ENCODE assay signal across 17 cellular contexts in the genomic region with DNA sequence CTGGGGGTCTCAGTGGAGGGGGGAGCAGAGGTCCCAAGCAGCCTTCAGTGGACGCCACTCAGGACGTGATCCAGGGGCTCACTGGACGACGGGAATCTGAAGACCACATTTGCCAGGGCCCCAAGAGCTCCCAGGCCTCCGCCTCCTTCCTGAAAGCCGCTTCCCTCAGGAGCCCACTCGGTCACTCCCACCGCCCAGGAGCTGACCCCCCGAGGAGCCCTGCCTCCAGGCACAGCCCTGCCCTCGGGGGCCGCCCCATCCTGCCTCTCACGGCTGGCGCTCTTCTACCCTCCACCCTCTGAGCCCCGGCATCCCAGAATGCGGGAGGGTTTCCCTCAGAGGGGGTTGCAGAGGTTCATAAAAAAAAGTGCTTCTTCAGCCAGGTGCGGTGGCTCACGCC. TPM values are rescaled to one million over a fixed set of nuclear protein-coding genes. Genes with fewer than 3 reads are reported as not detected.
DNase-seq lines count a peak whose midpoint lies in the region; ATAC-seq and TF ChIP-seq lines count a peak whose summit lies in the region.
"Had no signal": no experiment of that assay in that cellular context is flagged by ENCODE, and none has a peak within 500 bp of the region (broad histone marks: within the 10 kb centered on the region; RNA-seq: fewer than 3 reads in every experiment).

No MANE protein-coding gene starts in this region.

- intact Hi-C loops in heart left ventricle (cut with DNase I) (no loop called here), left cardiac atrium (cut with DNase I) (no loop called here), sigmoid colon (cut with DNase I) (no loop called here)

- peaks cover 5 to 75% (median 45%) of the 10 kb centered on the region in 12 donors for H3K4me1 ChIP-seq in heart left ventricle
- H3K4me1 ChIP-seq in gastroesophageal sphincter: peaks cover 0 to 78% (median 27%) of the 10 kb centered on the region in 3 donors
- peaks cover 0 to 51% (median 29%) of the 10 kb centered on the region in 4 donors for H3K4me1 ChIP-seq in sigmoid colon
- H3K4me1 ChIP-seq: SJSA1 had no signal

- H3K9me3 ChIP-seq in heart left ventricle (no peaks in the 10 kb centered on the region), gastroesophageal sphincter (no peaks in the 10 kb centered on the region), sigmoid colon (no peaks in the 10 kb centered on the region)
- H3K9me3 ChIP-seq: SJSA1 had no signal

- DNase-seq in heart left ventricle: no peak
- no peak for DNase-seq in left cardiac atrium
- no peak for DNase-seq in sigmoid colon
- no peak for DNase-seq in DMS79 treated with DMSO at 0.1 percent for 48 hours (lab: John Stamatoyannopoulos, UW)
- DNase-seq in NCI-H1417 treated with DMSO at 0.1 percent for 48 hours (lab: John Stamatoyannopoulos, UW): no peak
- no peak for DNase-seq in amygdala (lab: John Stamatoyannopoulos, UW)
- no peak for DNase-seq in NCI-H524 treated with DMSO at 0.1 percent for 48 hours (lab: John Stamatoyannopoulos, UW)
- DNase-seq: Calu3; CD8-positive, alpha-beta T cell; DMS53; NCI-H1436; NCI-H2029; NCI-H345; NCI-H526 had no signal

- TF ChIP-seq EP300 in gastroesophageal sphincter (IDR thresholded peaks at IDR 0.05) (no peak), sigmoid colon (IDR thresholded peaks at IDR 0.05) (no peak)

- TF ChIP-seq POLR2A in heart left ventricle (IDR thresholded peaks at IDR 0.05) (no peak), gastroesophageal sphincter (IDR thresholded peaks at IDR 0.05) (no peak), sigmoid colon (IDR thresholded peaks at IDR 0.05) (no peak)

- WGBS in heart left ventricle, 4 donors: 73 to 83% (median 83%) methylated on average over 6 to 17 of the region's 17 CpGs
- no CpG with 5 or more reads among the region's 17 CpGs for WGBS in gastroesophageal sphincter (ENCODE audit: low coverage in 1 of 2), 2 donors
- 94 to 95% methylated on average over 17 of the region's 17 CpGs for WGBS in sigmoid colon, 2 donors

- TF ChIP-seq CTCF in heart left ventricle (IDR thresholded peaks at IDR 0.05) (no peak), gastroesophageal sphincter (IDR thresholded peaks at IDR 0.05) (no peak), sigmoid colon (IDR thresholded peaks at IDR 0.05) (no peak)

- H3K36me3 ChIP-seq in heart left ventricle (peaks cover 0 to 34% (median 8%) of the 10 kb centered on the region in 9 donors), gastroesophageal sphincter (peaks cover 0 to 12% of the 10 kb centered on the region in 2 donors), sigmoid colon (no peaks in the 10 kb centered on the region)
- H3K36me3 ChIP-seq: SJSA1 had no signal

- H3K4me3 ChIP-seq in heart left ventricle (no peak overlapping the region), gastroesophageal sphincter (no peak overlapping the region), sigmoid colon (no peak overlapping the region)
- H3K4me3 ChIP-seq: SJSA1 had no signal

- H3K27me3 ChIP-seq in heart left ventricle: no peaks in the 10 kb centered on the region
- H3K27me3 ChIP-seq in gastroesophageal sphincter: no peaks in the 10 kb centered on the region
- H3K27me3 ChIP-seq in sigmoid colon: no peaks in the 10 kb centered on the region
- H3K27me3 ChIP-seq: SJSA1 had no signal

- H3K27ac ChIP-seq in heart left ventricle (peak overlapping the region in 9 of 12 donors; percentile 82 to 94 (median 86)), gastroesophageal sphincter (peak overlapping the region in 3 of 4 donors; percentile 82 to 84 (median 83)), sigmoid colon (peak overlapping the region in 3 of 4 donors; percentile 76 to 79 (median 79))
- H3K27ac ChIP-seq: KMS-11, SJSA1 had no signal

- no peak for ATAC-seq in heart left ventricle
- ATAC-seq in left cardiac atrium: no peak
- ATAC-seq in gastroesophageal sphincter: no peak
- ATAC-seq: CD8-positive, alpha-beta T cell had no signal

RNA-seq across cellular contexts. Expression of gene TIMM22, which starts 24.2 kb away (rescaled TPM):
- 10 to 100 TPM; 12.5 to 20.4 (median 16.5) TPM for total RNA-seq in heart left ventricle
- 10 to 100 TPM; 16.0 to 19.8 TPM for polyA plus RNA-seq in heart left ventricle
- 10 to 100 TPM; 13.2 to 15.6 TPM for total RNA-seq in left cardiac atrium
- total RNA-seq in gastroesophageal sphincter: 10 to 100 TPM; 13.7 to 20.9 (median 16.0) TPM
- 10 to 100 TPM in 3 of 4 donors, 1 to 10 TPM in 1; 8.0 to 13.6 (median 11.0) TPM for total RNA-seq in sigmoid colon
- polyA plus RNA-seq in sigmoid colon: 1 to 10 TPM; 6.0 to 9.2 (median 8.1) TPM

RNA-seq across cellular contexts. Expression of gene NXN, which starts 41.6 kb away (rescaled TPM):
- total RNA-seq in heart left ventricle (10 to 100 TPM in 8 of 9 donors, 1 to 10 TPM in 1; 8.9 to 20.3 (median 15.8) TPM), left cardiac atrium (10 to 100 TPM; 16.7 to 20.8 TPM), gastroesophageal sphincter (100 to 1,000 TPM in 1 of 4 donors, 10 to 100 TPM in 3; 39.6 to 103 (median 59.1) TPM), sigmoid colon (10 to 100 TPM; 50.4 to 75.9 (median 67.1) TPM)
- polyA plus RNA-seq in heart left ventricle (10 to 100 TPM in 1 of 2 donors, 1 to 10 TPM in 1; 8.6 to 14.1 TPM), sigmoid colon (10 to 100 TPM in 1 of 3 donors, 1 to 10 TPM in 2; 1.4 to 11.5 (median 8.4) TPM)
